Comparison of ENCODE assay signal across 12 cellular contexts in genomic region chr10:90742189-90742588, GRCh38.
A peak's percentile ranks its signal among the peaks of the same experiment; 100 is the strongest.
DNase-seq lines count a peak whose midpoint lies in the region; ATAC-seq, FAIRE-seq and TF ChIP-seq lines count a peak whose summit lies in the region.
"Had no signal": no experiment of that assay in that cellular context is flagged by ENCODE, and none has a peak within 500 bp of the region (broad histone marks: within the 10 kb centered on the region; RNA-seq: fewer than 3 reads in every experiment).

No MANE protein-coding gene starts in this region.

- H3K36me3 ChIP-seq in ACC112 (ENCODE audit: insufficient read depth, low read length) (no peaks in the 10 kb centered on the region), tibial artery (no peaks in the 10 kb centered on the region)
- H3K36me3 ChIP-seq: gastrocnemius medialis had no signal

- H3K27ac ChIP-seq in ACC112 (ENCODE audit: low read depth, low read length) (peak overlapping the region; percentile 48), tibial artery (no peak overlapping the region)
- H3K27ac ChIP-seq: gastrocnemius medialis, testis had no signal

- H3K9me3 ChIP-seq in tibial artery: no peaks in the 10 kb centered on the region
- H3K9me3 ChIP-seq: gastrocnemius medialis, testis had no signal

- H3K4me1 ChIP-seq in ACC112 (ENCODE audit: control insufficient read depth, insufficient read depth, low read length, unreplicated experiment): peaks cover 15% of the 10 kb centered on the region
- H3K4me1 ChIP-seq in tibial artery: no peaks in the 10 kb centered on the region
- H3K4me1 ChIP-seq: gastrocnemius medialis, testis had no signal

- TF ChIP-seq CTCF in cardiac fibroblast (IDR thresholded peaks at IDR 0.05; ENCODE audit: low read depth, low read length) (no peak), GM13976 (IDR thresholded peaks at IDR 0.05; ENCODE audit: borderline replicate concordance, control extremely low read depth, extremely low read depth, insufficient read depth, missing control alignments) (no peak), tibial artery (IDR thresholded peaks at IDR 0.05) (no peak)

- H3K27me3 ChIP-seq in ACC112 (ENCODE audit: insufficient read depth, low read length) (no peaks in the 10 kb centered on the region), tibial artery (no peaks in the 10 kb centered on the region)
- H3K27me3 ChIP-seq: gastrocnemius medialis, testis had no signal

- DNase-seq in HTR-8/SVneo (ENCODE audit: insufficient read length, low spot score): peak; percentile 8
- DNase-seq in cardiac fibroblast (ENCODE audit: low read depth in 2 of 2): peak; percentile 27 to 78
- DNase-seq in kidney glomerular epithelial cell (lab: John Stamatoyannopoulos, UW): peak; percentile 30
- DNase-seq in GM13976 (ENCODE audit: low spot score): no peak
- DNase-seq in SHP77 (lab: John Stamatoyannopoulos, UW): no peak
- DNase-seq in tibial artery: no peak
- DNase-seq: gastrocnemius medialis, testis had no signal

- in situ Hi-C loops in GM13976 (cut with MboI; ENCODE audit: low sequenced_read_pairs, unreplicated experiment): no loop called here

- no peak overlapping the region for H2AFZ ChIP-seq in ACC112 (ENCODE audit: low read length, unreplicated experiment)

- no peaks in the 10 kb centered on the region for H3K79me2 ChIP-seq in ACC112 (ENCODE audit: control insufficient read depth, insufficient read depth, low read length, unreplicated experiment)

- peak; percentile 4 for FAIRE-seq in HTR-8/SVneo (lab: Jason Lieb, UNC)
- FAIRE-seq: G401.6 had no signal

- intact Hi-C loops in tibial artery (cut with DNase I; ENCODE audit: low total_unique reads): no loop called here

- ATAC-seq in GM19328 (IDR thresholded peaks at IDR 0.05; ENCODE audit: unreplicated experiment): no peak

- H3K4me3 ChIP-seq in ACC112 (ENCODE audit: low read depth, low read length) (no peak overlapping the region), cardiac fibroblast (replicated peaks in 1 of 2; ENCODE audit: low read depth in 2 of 2, low read length in 2 of 2) (no peak overlapping the region), tibial artery (no peak overlapping the region)
- H3K4me3 ChIP-seq: gastrocnemius medialis, lung, testis had no signal

Comparison
In these comparisons a context has a peak if more than half of its experiments do, and no peak if none do; other contexts are left out.
1. DNase-seq: peak in HTR-8/SVneo (single experiment), cardiac fibroblast (2 of 2) and kidney glomerular epithelial cell (single experiment); none in GM13976 (single experiment), SHP77 (0 of 2) and tibial artery (0 of 2).